15 cellular contexts compared by ENCODE assay signal in the genomic region with DNA sequence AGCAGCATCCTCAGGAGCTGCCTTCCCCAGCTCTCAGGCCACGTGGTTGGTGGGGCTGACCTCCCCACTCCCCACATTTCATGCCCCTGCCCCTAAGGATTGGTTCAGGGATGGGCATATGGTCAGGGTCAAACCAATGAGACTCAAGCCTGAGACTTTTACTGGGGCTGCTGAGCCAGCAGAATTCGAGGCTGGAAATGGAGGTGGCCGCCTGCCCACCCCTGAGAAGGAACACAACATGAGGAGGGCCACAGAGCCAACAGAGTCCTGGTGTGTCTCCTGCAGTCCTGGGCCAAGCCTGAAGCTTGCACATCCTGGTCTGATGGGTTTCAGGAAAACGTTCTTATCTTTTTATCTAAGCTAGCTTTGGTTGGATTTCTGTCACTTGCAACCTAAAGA. TPM values are rescaled to one million over a fixed set of nuclear protein-coding genes. Genes with fewer than 3 reads are reported as not detected.
DNase-seq lines count a peak whose midpoint lies in the region; ATAC-seq and TF ChIP-seq lines count a peak whose summit lies in the region.
"Had no signal": no experiment of that assay in that cellular context is flagged by ENCODE, and none has a peak within 500 bp of the region (broad histone marks: within the 10 kb centered on the region; RNA-seq: fewer than 3 reads in every experiment).

No MANE protein-coding gene starts in this region.

- DNase-seq in breast epithelium (ENCODE audit: low spot score in 2 of 2) (no peak), MCF 10A (ENCODE audit: unreplicated experiment) (no peak), upper lobe of left lung (no peak), SKM-1 treated with dmso at 0.1 percent for 144 hours (lab: John Stamatoyannopoulos, UW; ENCODE audit: unreplicated experiment) (no peak), nephron progenitor cell (no peak), NCI-H524 (lab: John Stamatoyannopoulos, UW) (no peak)
- no peak for DNase-seq in central memory CD8-positive, alpha-beta T cell (ENCODE audit: low spot score in 2 of 2)
- no peak for DNase-seq in naive thymus-derived CD4-positive, alpha-beta T cell
- DNase-seq: stimulated activated CD4-positive, alpha-beta T cell treated with anti-CD3 and anti-CD28 coated beads, Interleukin-4, amount 100 ng/mL, for 4 hours; stimulated activated naive CD8-positive, alpha-beta T cell treated with anti-CD3 and anti-CD28 coated beads, Interleukin-15, amount 100 ng/mL, for 72 hours had no signal

- no peaks in the 10 kb centered on the region for H3K36me3 ChIP-seq in breast epithelium
- H3K36me3 ChIP-seq in naive thymus-derived CD4-positive, alpha-beta T cell (ENCODE audit: control insufficient read depth in 2 of 3, insufficient read depth in 3 of 3, low read length in 3 of 3), result no peaks in the 10 kb centered on the region
- H3K36me3 ChIP-seq in upper lobe of left lung, result no peaks in the 10 kb centered on the region

- WGBS in upper lobe of left lung, 2 donors, result 76 to 81% methylated on average over 4 of the region's 4 CpGs

- H3K4me3 ChIP-seq in breast epithelium, result no peak overlapping the region
- no peak overlapping the region for H3K4me3 ChIP-seq in naive thymus-derived CD4-positive, alpha-beta T cell (ENCODE audit: low read length)
- no peak overlapping the region for H3K4me3 ChIP-seq in upper lobe of left lung

- BruUV-seq in MCF 10A (replicated peaks; lab: Mats Ljungman, UMichigan), result no TSS peak

- H3K9me3 ChIP-seq in breast epithelium (no peaks in the 10 kb centered on the region), upper lobe of left lung (no peaks in the 10 kb centered on the region)
- H3K9me3 ChIP-seq in naive thymus-derived CD4-positive, alpha-beta T cell (ENCODE audit: control insufficient read depth in 2 of 3, low read length in 3 of 3), result no peaks in the 10 kb centered on the region

- H3K4me3 Mint-ChIP-seq in MCF 10A (ENCODE audit: unreplicated experiment) (no peak overlapping the region), nephron progenitor cell (no peak overlapping the region)
- no peak overlapping the region for H3K4me3 Mint-ChIP-seq in central memory CD8-positive, alpha-beta T cell
- no peak overlapping the region for H3K4me3 Mint-ChIP-seq in naive thymus-derived CD4-positive, alpha-beta T cell
- H3K4me3 Mint-ChIP-seq: stimulated activated naive CD8-positive, alpha-beta T cell treated with anti-CD3 and anti-CD28 coated beads, Interleukin-15, amount 100 ng/mL, for 72 hours had no signal

- no peak for TF ChIP-seq EP300 in upper lobe of left lung (IDR thresholded peaks at IDR 0.05)

- POLR2A ChIA-PET in MCF 10A (lab: Yijun Ruan, JAX), result no interaction called here
- POLR2A ChIA-PET in naive thymus-derived CD4-positive, alpha-beta T cell (lab: Charles Lee), result interaction anchor here (1.0 kb wide), 1 partner anchor 29 kb away, joined by 6 read pairs; no protein-coding TSS in a partner anchor

- H3K4me1 ChIP-seq in breast epithelium (peaks cover 0 to 11% of the 10 kb centered on the region in 2 donors), upper lobe of left lung (peaks cover 25 to 62% (median 52%) of the 10 kb centered on the region in 4 donors)
- H3K4me1 ChIP-seq in naive thymus-derived CD4-positive, alpha-beta T cell (ENCODE audit: control insufficient read depth in 2 of 2, insufficient read depth in 2 of 2, low read length in 2 of 2), result peaks cover 19% of the 10 kb centered on the region in 2 donors

- ATAC-seq in central memory CD8-positive, alpha-beta T cell (replicated peaks; ENCODE audit: extremely low read depth, poor library complexity, severe bottlenecking), result no peak
- ATAC-seq in naive thymus-derived CD4-positive, alpha-beta T cell, result no peak
- ATAC-seq in upper lobe of left lung (ENCODE audit: low FRiP score in 2 of 2), result no peak
- ATAC-seq: stimulated activated naive CD8-positive, alpha-beta T cell treated with anti-CD3 and anti-CD28 coated beads, Interleukin-15, amount 100 ng/mL, for 72 hours had no signal

- peaks cover 6% of the 10 kb centered on the region for H3K9me3 Mint-ChIP-seq in MCF 10A (ENCODE audit: unreplicated experiment)
- no peaks in the 10 kb centered on the region for H3K9me3 Mint-ChIP-seq in central memory CD8-positive, alpha-beta T cell
- H3K9me3 Mint-ChIP-seq in naive thymus-derived CD4-positive, alpha-beta T cell, result peaks cover 0 to 5% (median 0%) of the 10 kb centered on the region in 11 donors
- H3K9me3 Mint-ChIP-seq in nephron progenitor cell, result peaks cover 13% of the 10 kb centered on the region
- H3K9me3 Mint-ChIP-seq: IgD-negative memory B cell; stimulated activated naive CD8-positive, alpha-beta T cell treated with anti-CD3 and anti-CD28 coated beads, Interleukin-15, amount 100 ng/mL, for 72 hours had no signal

- CTCF ChIA-PET in MCF 10A (lab: Yijun Ruan, JAX), result interaction anchor here (0.6 to 1.7 kb wide), 2 partner anchors 23 to 141 kb away, joined by 3 to 7 read pairs; no protein-coding TSS in a partner anchor
- CTCF ChIA-PET in naive thymus-derived CD4-positive, alpha-beta T cell (lab: Charles Lee), result no interaction called here

- no peaks in the 10 kb centered on the region for H3K27me3 ChIP-seq in breast epithelium
- H3K27me3 ChIP-seq in naive thymus-derived CD4-positive, alpha-beta T cell (ENCODE audit: control insufficient read depth in 2 of 2, insufficient read depth in 2 of 2, low read length in 2 of 2), result no peaks in the 10 kb centered on the region
- H3K27me3 ChIP-seq in upper lobe of left lung, result no peaks in the 10 kb centered on the region

- H3K36me3 Mint-ChIP-seq in MCF 10A (ENCODE audit: insufficient read depth, unreplicated experiment), result no peaks in the 10 kb centered on the region
- H3K36me3 Mint-ChIP-seq in central memory CD8-positive, alpha-beta T cell (ENCODE audit: insufficient read depth), result peaks cover 17% of the 10 kb centered on the region
- H3K36me3 Mint-ChIP-seq in naive thymus-derived CD4-positive, alpha-beta T cell, result peaks cover 0 to 13% (median 10%) of the 10 kb centered on the region in 5 donors
- peaks cover 16% of the 10 kb centered on the region for H3K36me3 Mint-ChIP-seq in nephron progenitor cell (ENCODE audit: low read depth)
- H3K36me3 Mint-ChIP-seq: IgD-negative memory B cell had no signal

- intact Hi-C loops in breast epithelium (cut with DNase I; ENCODE audit: low total_unique reads) (no loop called here), MCF 10A (cut with micrococcal nuclease) (no loop called here)
- intact Hi-C loops in naive thymus-derived CD4-positive, alpha-beta T cell (cut with micrococcal nuclease), result no loop called here

- TF ChIP-seq CTCF in breast epithelium (IDR thresholded peaks at IDR 0.05) (no peak), MCF 10A (IDR thresholded peaks at IDR 0.05; ENCODE audit: unreplicated experiment) (no peak), upper lobe of left lung (IDR thresholded peaks at IDR 0.05) (no peak), nephron progenitor cell (IDR thresholded peaks at IDR 0.05) (no peak)

- H3K27me3 Mint-ChIP-seq in MCF 10A (ENCODE audit: insufficient read depth, unreplicated experiment) (no peaks in the 10 kb centered on the region), nephron progenitor cell (ENCODE audit: low read depth, poor library complexity) (peaks cover 2% of the 10 kb centered on the region)
- no peaks in the 10 kb centered on the region for H3K27me3 Mint-ChIP-seq in central memory CD8-positive, alpha-beta T cell
- no peaks in the 10 kb centered on the region for H3K27me3 Mint-ChIP-seq in naive thymus-derived CD4-positive, alpha-beta T cell
- H3K27me3 Mint-ChIP-seq: IgD-negative memory B cell; stimulated activated naive CD8-positive, alpha-beta T cell treated with anti-CD3 and anti-CD28 coated beads, Interleukin-15, amount 100 ng/mL, for 72 hours had no signal

- H3K27ac Mint-ChIP-seq in MCF 10A (ENCODE audit: low read depth, unreplicated experiment) (no peak overlapping the region), nephron progenitor cell (no peak overlapping the region)
- peak overlapping the region; percentile 36 for H3K27ac Mint-ChIP-seq in central memory CD8-positive, alpha-beta T cell (ENCODE audit: low read depth)
- H3K27ac Mint-ChIP-seq in naive thymus-derived CD4-positive, alpha-beta T cell, result peak overlapping the region in 5 of 9 donors; percentile 14 to 58 (median 41)

- peak overlapping the region; percentile 82 to 96 for H3K27ac ChIP-seq in breast epithelium
- no peak overlapping the region for H3K27ac ChIP-seq in naive thymus-derived CD4-positive, alpha-beta T cell (ENCODE audit: low read depth, low read length)
- H3K27ac ChIP-seq in upper lobe of left lung, result peak overlapping the region in 3 of 4 donors; percentile 43 to 92 (median 72)

- peaks cover 43% of the 10 kb centered on the region for H3K4me1 Mint-ChIP-seq in MCF 10A (ENCODE audit: insufficient read depth, unreplicated experiment)
- peaks cover 49% of the 10 kb centered on the region for H3K4me1 Mint-ChIP-seq in central memory CD8-positive, alpha-beta T cell
- H3K4me1 Mint-ChIP-seq in naive thymus-derived CD4-positive, alpha-beta T cell, result peaks cover 40 to 63% (median 53%) of the 10 kb centered on the region in 7 donors
- H3K4me1 Mint-ChIP-seq in nephron progenitor cell, result peaks cover 40% of the 10 kb centered on the region

- TF ChIP-seq POLR2A in breast epithelium (IDR thresholded peaks at IDR 0.05) (no peak), upper lobe of left lung (IDR thresholded peaks at IDR 0.05) (no peak)

RNA-seq across cellular contexts. Expression of a gene that starts 5.9 kb away (rescaled TPM):
- total RNA-seq in breast epithelium, result 10 to 100 TPM; 30.2 to 30.5 (median 30.4) TPM
- 24.2 and 27.1 TPM in 2 replicates for total RNA-seq in MCF 10A (2022)
- 10 to 100 TPM; 10.4 to 48.3 (median 23.7) TPM for total RNA-seq in naive thymus-derived CD4-positive, alpha-beta T cell
- 1 to 10 TPM; 5.6 to 8.9 TPM for polyA plus RNA-seq in naive thymus-derived CD4-positive, alpha-beta T cell
- 10 to 100 TPM; 23.0 to 46.4 (median 31.5) TPM for total RNA-seq in upper lobe of left lung

RNA-seq across cellular contexts. Expression of a gene that starts 54.4 kb away (rescaled TPM):
- total RNA-seq in breast epithelium (not detected), MCF 10A (2022) (0.07 and 0.12 TPM in 2 replicates), upper lobe of left lung (1 to 10 TPM in 2 of 6 donors, under 1 TPM in 2, not detected in 2; 0.13 to 5.2 (median 1.1) TPM)
- total RNA-seq in naive thymus-derived CD4-positive, alpha-beta T cell, result not detected
- not detected for polyA plus RNA-seq in naive thymus-derived CD4-positive, alpha-beta T cell
- total RNA-seq: aorta, PC-3, pulmonary artery endothelial cell had no signal
- polyA plus RNA-seq: AG04450, aorta, IgD-negative memory B cell had no signal

Comparison
In these comparisons a context has a peak if more than half of its experiments do, and no peak if none do; other contexts are left out.
1. H3K27ac Mint-ChIP-seq: peak in central memory CD8-positive, alpha-beta T cell (single experiment) and naive thymus-derived CD4-positive, alpha-beta T cell (5 of 9); none in MCF 10A (single experiment) and nephron progenitor cell (single experiment).